8 cellular contexts compared by ENCODE assay signal in the genomic region with DNA sequence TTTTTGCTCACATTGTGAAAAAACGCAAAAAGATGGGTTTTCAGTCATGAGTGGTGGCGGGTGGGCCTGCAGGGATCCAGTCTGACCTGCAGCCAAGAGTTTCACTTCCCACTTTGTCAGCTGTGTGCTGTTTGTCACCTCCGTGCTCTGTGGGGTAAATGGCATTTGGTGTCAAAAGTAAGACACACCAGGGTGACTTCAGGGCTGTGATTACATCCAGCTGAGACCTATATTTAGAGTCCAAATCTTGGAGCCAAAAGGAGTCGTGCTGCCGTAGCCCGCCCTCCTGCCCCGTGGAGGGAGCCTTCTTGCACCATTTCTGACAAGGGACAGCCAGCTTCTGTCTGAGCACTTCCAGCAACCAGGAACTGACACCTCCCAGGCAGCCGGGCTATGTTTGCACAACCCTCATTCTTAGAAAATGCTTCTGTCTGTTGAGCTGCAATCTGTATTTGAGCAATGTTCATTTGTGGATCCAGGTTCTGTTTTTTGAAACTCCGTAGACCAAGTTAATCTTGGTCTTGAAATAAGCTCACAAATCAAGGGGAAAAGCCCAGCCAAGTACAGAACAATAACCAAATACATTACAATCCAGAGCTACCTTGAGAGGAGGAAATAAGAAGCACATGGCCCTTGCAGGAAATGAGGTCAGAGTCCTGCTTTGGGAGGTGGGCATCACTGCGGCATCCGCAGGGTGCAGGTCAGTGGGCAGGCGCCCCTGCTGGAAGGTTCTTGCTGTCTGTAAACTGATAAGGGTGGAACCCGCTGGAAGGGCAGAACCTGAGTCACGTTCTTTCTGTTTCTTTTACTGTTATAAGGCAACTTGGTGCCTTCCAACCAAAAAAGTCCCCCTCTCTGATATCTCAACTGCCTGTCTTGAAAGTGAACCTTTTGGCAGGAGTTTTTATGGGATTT. TPM values are rescaled to one million over a fixed set of nuclear protein-coding genes. Genes with fewer than 3 reads are reported as not detected.
DNase-seq lines count a peak whose midpoint lies in the region; ATAC-seq lines count a peak whose summit lies in the region.

No MANE protein-coding gene starts in this region.

- intact Hi-C loops in cardiac septum (cut with DNase I) = no loop called here

- peak in 2 of 3 experiments; percentile 41 to 67 for DNase-seq in NCI-H1417 (lab: John Stamatoyannopoulos, UW)
- no peak for DNase-seq in NCI-H1417 treated with DMSO at 0.1 percent for 48 hours (lab: John Stamatoyannopoulos, UW)
- DNase-seq in SHP77 (lab: John Stamatoyannopoulos, UW) = peak; percentile 57 to 87
- DNase-seq in activated gamma-delta T cell (lab: John Stamatoyannopoulos, UW) = peak; percentile 62
- peak; percentile 83 for DNase-seq in cardiac septum (ENCODE audit: low spot score)
- peak; percentile 41 for DNase-seq in retina
- no peak for DNase-seq in SW480 (ENCODE audit: low spot score)

- peak; percentile 32 for ATAC-seq in HG03095 (IDR thresholded peaks at IDR 0.05; ENCODE audit: unreplicated experiment)

RNA-seq across cellular contexts. Expression of a gene that starts 14.4 kb away (rescaled TPM):
- 6.3 TPM for total RNA-seq in cardiac septum

Comparison
In these comparisons a context has a peak if more than half of its experiments do, and no peak if none do; other contexts are left out.
1. DNase-seq: peak in NCI-H1417 (2 of 3), SHP77 (2 of 2), activated gamma-delta T cell (single experiment), cardiac septum (single experiment) and retina (single experiment); none in NCI-H1417 treated with DMSO at 0.1 percent for 48 hours (single experiment) and SW480 (single experiment).